In the genomic region with DNA sequence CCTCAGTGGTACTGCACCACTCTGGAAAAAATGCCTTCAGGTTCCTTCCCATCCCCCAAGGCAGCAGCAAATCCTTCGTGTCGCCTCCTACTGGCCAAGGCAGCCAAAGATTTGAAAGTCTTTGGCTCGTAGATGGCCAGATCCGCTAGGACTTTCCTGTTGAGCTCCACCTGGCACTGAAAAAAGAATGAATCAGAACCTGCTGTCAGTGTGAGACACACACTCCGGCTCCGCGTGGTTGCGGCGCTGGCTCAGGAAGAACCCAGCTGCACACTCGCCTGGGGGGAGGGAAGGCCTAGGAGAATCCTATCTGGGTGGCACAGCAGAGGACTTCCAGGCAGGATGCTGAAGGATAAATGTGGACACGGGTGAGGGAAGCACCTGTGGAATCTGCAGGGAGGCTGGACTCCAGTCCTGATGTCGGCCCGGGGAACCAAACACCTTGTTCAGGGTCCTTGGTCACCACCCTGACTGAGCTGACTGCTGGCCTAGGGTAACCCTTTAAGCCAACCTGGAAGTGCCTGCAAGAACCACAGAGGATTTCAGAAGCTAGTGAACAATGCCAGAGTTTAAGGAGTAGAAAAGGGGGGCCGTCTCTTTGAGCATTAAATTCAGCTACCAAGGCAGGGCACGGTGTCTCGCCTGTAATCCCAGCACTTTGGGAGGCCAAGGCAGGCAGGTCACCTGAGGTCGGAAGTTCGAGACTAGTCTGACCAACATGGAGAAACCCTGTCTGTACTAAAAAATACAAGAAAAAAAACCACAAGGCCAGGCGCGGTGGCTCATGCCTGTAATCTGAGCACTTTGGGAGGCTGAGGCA, we compare ENCODE assay signal across 1 cellular context.
TF ChIP-seq lines count a peak whose summit lies in the region.

No MANE protein-coding gene starts in this region.

TF ChIP-seq in H1, 55 proteins besides CTCF, POLR2A, EP300 and RAD21:
- TF ChIP-seq SP2 (IDR thresholded peaks at IDR 0.05; ENCODE audit: low read length) (no peak), RFX5 (IDR thresholded peaks at IDR 0.05; ENCODE audit: borderline replicate concordance, low read depth, low read length) (no peak), CEBPB (IDR thresholded peaks at IDR 0.05; ENCODE audit: low read depth, low read length) (no peak), EGR1 (IDR thresholded peaks at IDR 0.05; ENCODE audit: borderline replicate concordance, low read depth, low read length) (no peak), GTF2F1 (IDR thresholded peaks at IDR 0.05; ENCODE audit: borderline replicate concordance, low read depth, low read length) (no peak), HDAC2 (IDR thresholded peaks at IDR 0.05; ENCODE audit: borderline replicate concordance in 1 of 2, low read depth in 2 of 2, low read length in 2 of 2) (no peak), RBBP5 (IDR thresholded peaks at IDR 0.05; ENCODE audit: borderline replicate concordance, low read depth, low read length) (no peak), CHD2 (IDR thresholded peaks at IDR 0.05; ENCODE audit: low read length) (peak; percentile 74), CBX5 (IDR thresholded peaks at IDR 0.05; ENCODE audit: low read depth, low read length) (no peak), SUZ12 (IDR thresholded peaks at IDR 0.05; ENCODE audit: low read length) (no peak), SP1 (IDR thresholded peaks at IDR 0.05; ENCODE audit: low read depth, low read length) (0 out of 2 replicates have a peak, but pooled peaks have one; percentile 30), ASH2L (IDR thresholded peaks at IDR 0.05; ENCODE audit: low read length) (no peak), BRCA1 (IDR thresholded peaks at IDR 0.05; ENCODE audit: low read depth, low read length) (no peak), EZH2 (IDR thresholded peaks at IDR 0.05; ENCODE audit: low read depth, low read length, severe bottlenecking) (no peak), SIRT6 (IDR thresholded peaks at IDR 0.05; ENCODE audit: low read length) (no peak), TAF1 (IDR thresholded peaks at IDR 0.05; ENCODE audit: low read depth, low read length) (no peak), YY1 (IDR thresholded peaks at IDR 0.05; ENCODE audit: low read depth, low read length) (no peak), NRF1 (IDR thresholded peaks at IDR 0.05; ENCODE audit: low read depth, low read length) (no peak), KDM1A (IDR thresholded peaks at IDR 0.05; ENCODE audit: borderline replicate concordance, low read length) (no peak), MAFK (IDR thresholded peaks at IDR 0.05; ENCODE audit: low read depth, low read length) (no peak), GABPA (IDR thresholded peaks at IDR 0.05; ENCODE audit: borderline replicate concordance, insufficient read depth, low read length) (peak; percentile 57; the same call in 1 of the 2 replicates), FOSL1 (IDR thresholded peaks at IDR 0.05; ENCODE audit: insufficient read depth, low read depth, low read length) (no peak), RNF2 (IDR thresholded peaks at IDR 0.05; ENCODE audit: borderline replicate concordance, low read depth, low read length, missing control alignments, poor library complexity, severe bottlenecking) (no peak), JUND (IDR thresholded peaks at IDR 0.05; ENCODE audit: low read length) (no peak), CBX8 (IDR thresholded peaks at IDR 0.05; ENCODE audit: borderline replicate concordance, low read depth, low read length) (no peak), POLR2AphosphoS5 (IDR thresholded peaks at IDR 0.05; ENCODE audit: low read depth, low read length) (no peak), TBP (IDR thresholded peaks at IDR 0.05; ENCODE audit: low read depth, low read length) (no peak), POU5F1 (IDR thresholded peaks at IDR 0.05; ENCODE audit: low read depth, low read length) (no peak), SIN3A (conservative IDR thresholded peaks at IDR 0.05 in 1 of 2, IDR thresholded peaks at IDR 0.05 in 1 of 2; ENCODE audit: low read depth in 1 of 2, low read length in 2 of 2) (peak in 1 of 2 experiments; percentile 69; a peak in 1 of 4 replicates), RXRA (IDR thresholded peaks at IDR 0.05; ENCODE audit: insufficient read depth, low read depth, low read length) (no peak), TCF12 (IDR thresholded peaks at IDR 0.05; ENCODE audit: low read depth, low read length) (no peak), HDAC6 (IDR thresholded peaks at IDR 0.05; ENCODE audit: low read depth, low read length) (no peak), CHD7 (IDR thresholded peaks at IDR 0.05; ENCODE audit: insufficient replicate concordance, low read length) (no peak), JUN (IDR thresholded peaks at IDR 0.05; ENCODE audit: low read depth, low read length) (no peak), CHD1 (IDR thresholded peaks at IDR 0.05; ENCODE audit: low read depth, low read length) (no peak), PHF8 (conservative IDR thresholded peaks at IDR 0.05; ENCODE audit: low read depth, low read length) (no peak), SP4 (IDR thresholded peaks at IDR 0.05; ENCODE audit: low read length) (no peak), NANOG (IDR thresholded peaks at IDR 0.05; ENCODE audit: insufficient read depth, low read depth, low read length, poor library complexity, severe bottlenecking) (no peak), TAF7 (optimal IDR thresholded peaks at IDR 0.05; ENCODE audit: borderline replicate concordance, low read depth, low read length) (no peak), USF2 (IDR thresholded peaks at IDR 0.05; ENCODE audit: low read length) (no peak), KDM5A (IDR thresholded peaks at IDR 0.05; ENCODE audit: low read length) (no peak), CREB1 (IDR thresholded peaks at IDR 0.05) (peak; percentile 22; the same call in 1 of the 2 replicates), ATF2 (IDR thresholded peaks at IDR 0.05; ENCODE audit: low read length) (0 out of 2 replicates have a peak, but pooled peaks have one; percentile 80), BACH1 (IDR thresholded peaks at IDR 0.05; ENCODE audit: low read length) (no peak), TEAD4 (IDR thresholded peaks at IDR 0.05; ENCODE audit: low read depth, low read length) (no peak)
- TF ChIP-seq, protein P1, sequence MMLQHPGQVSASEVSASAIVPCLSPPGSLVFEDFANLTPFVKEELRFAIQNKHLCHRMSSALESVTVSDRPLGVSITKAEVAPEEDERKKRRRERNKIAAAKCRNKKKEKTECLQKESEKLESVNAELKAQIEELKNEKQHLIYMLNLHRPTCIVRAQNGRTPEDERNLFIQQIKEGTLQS (IDR thresholded peaks at IDR 0.05; ENCODE audit: insufficient read depth, low read depth, low read length): no peak
- TF ChIP-seq, protein P2, sequence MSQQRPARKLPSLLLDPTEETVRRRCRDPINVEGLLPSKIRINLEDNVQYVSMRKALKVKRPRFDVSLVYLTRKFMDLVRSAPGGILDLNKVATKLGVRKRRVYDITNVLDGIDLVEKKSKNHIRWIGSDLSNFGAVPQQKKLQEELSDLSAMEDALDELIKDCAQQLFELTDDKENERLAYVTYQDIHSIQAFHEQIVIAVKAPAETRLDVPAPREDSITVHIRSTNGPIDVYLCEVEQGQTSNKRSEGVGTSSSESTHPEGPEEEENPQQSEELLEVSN (IDR thresholded peaks at IDR 0.05): no peak
- TF ChIP-seq, protein P3, sequence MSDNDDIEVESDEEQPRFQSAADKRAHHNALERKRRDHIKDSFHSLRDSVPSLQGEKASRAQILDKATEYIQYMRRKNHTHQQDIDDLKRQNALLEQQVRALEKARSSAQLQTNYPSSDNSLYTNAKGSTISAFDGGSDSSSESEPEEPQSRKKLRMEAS (IDR thresholded peaks at IDR 0.05): 0 out of 2 replicates have a peak, but pooled peaks have one; percentile 20
